In the genomic region with DNA sequence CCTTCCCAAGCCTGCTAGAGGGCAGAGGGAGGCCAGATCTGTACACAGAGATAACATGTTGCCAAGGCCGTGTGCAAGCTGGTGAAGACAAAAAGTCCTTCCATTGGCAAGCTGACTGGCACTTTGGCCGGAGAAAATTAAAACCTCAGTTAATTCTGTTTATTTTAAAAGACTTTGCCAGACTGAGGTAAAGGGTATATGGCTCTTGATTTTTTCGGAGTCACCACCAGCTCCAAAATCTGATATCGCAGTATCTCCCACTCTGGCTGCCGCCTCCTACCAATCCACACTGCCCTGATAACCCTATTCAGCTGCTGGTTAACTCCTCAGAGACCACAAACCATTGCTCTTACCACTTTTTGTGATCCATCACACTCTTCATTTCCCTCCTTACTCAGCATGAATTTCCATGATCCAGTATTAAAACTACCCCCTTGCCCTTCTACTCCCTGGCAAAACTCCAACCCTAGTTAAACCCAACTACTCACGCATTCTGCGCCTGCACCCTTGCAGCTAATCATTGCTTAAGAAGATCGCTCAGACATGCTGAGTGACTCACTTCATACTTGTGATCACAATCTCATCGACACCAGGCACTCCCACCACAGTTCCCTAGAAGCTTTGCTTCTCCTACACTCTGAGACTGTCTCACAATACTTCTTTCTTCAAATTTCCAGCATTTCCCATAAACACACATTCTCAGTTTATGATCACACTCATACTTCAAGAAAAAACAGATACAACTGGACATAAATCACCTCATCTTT, we compare ENCODE assay signal across 8 cellular contexts. TPM values are rescaled to one million over a fixed set of nuclear protein-coding genes. Genes with fewer than 3 reads are reported as not detected.
DNase-seq lines count a peak whose midpoint lies in the region; ATAC-seq and TF ChIP-seq lines count a peak whose summit lies in the region.

No MANE protein-coding gene starts in this region.

- no peaks in the 10 kb centered on the region for H3K9me3 Mint-ChIP-seq in activated naive CD4-positive, alpha-beta T cell treated with anti-CD3 and anti-CD28 coated beads, Interleukin-2, amount 50 U/mL, for 72 hours

- DNase-seq in Daoy (ENCODE audit: low read depth) (peak; percentile 95), NCI-H460 (ENCODE audit: extremely low read depth, low read depth) (peak; percentile 96), left cardiac atrium (peak; percentile 72), retinal pigment epithelial cell (ENCODE audit: low read depth) (peak; percentile 100), NCI-H510A (lab: John Stamatoyannopoulos, UW) (no peak), NCI-H2029 (lab: John Stamatoyannopoulos, UW) (no peak)
- no peak for DNase-seq in activated naive CD4-positive, alpha-beta T cell treated with anti-CD3 and anti-CD28 coated beads, Interleukin-2, amount 50 U/mL, for 72 hours (ENCODE audit: low spot score in 2 of 2)

- H3K4me3 ChIP-seq in retinal pigment epithelial cell (ENCODE audit: low read length), result peak overlapping the region; percentile 47

- peak; percentile 67 to 84 for ATAC-seq in activated naive CD4-positive, alpha-beta T cell treated with anti-CD3 and anti-CD28 coated beads, Interleukin-2, amount 50 U/mL, for 72 hours
- ATAC-seq in left cardiac atrium, result peak; percentile 78 to 85
- no peak for ATAC-seq in HG03520 (IDR thresholded peaks at IDR 0.05; ENCODE audit: unreplicated experiment)

- no peaks in the 10 kb centered on the region for H3K36me3 Mint-ChIP-seq in activated naive CD4-positive, alpha-beta T cell treated with anti-CD3 and anti-CD28 coated beads, Interleukin-2, amount 50 U/mL, for 72 hours

- intact Hi-C loops in left cardiac atrium (cut with DNase I), result no loop called here

- no peak for TF ChIP-seq CTCF in retinal pigment epithelial cell (conservative IDR thresholded peaks at IDR 0.05; ENCODE audit: low read depth, low read length)

- peak overlapping the region; percentile 55 to 73 for H3K27ac Mint-ChIP-seq in activated naive CD4-positive, alpha-beta T cell treated with anti-CD3 and anti-CD28 coated beads, Interleukin-2, amount 50 U/mL, for 72 hours

RNA-seq across cellular contexts. Expression of a gene that starts 5.8 kb away (rescaled TPM):
- 22.5 and 30.7 TPM in 2 replicates for total RNA-seq in Daoy (2014; rRNA removed; shearing (Covaris generic))
- 96.7 and 106 TPM in 2 replicates for total RNA-seq in NCI-H460 (2014; rRNA removed; shearing (Covaris generic))
- polyA plus RNA-seq in NCI-H460 (2014; cell fraction: nucleus; rRNA removed), result 50.7 and 68.3 TPM in 2 replicates
- 100 to 1,000 TPM in 1 of 2 donors, 10 to 100 TPM in 1; 54.6 to 138 TPM for total RNA-seq in activated naive CD4-positive, alpha-beta T cell treated with anti-CD3 and anti-CD28 coated beads, Interleukin-2, amount 50 U/mL, for 72 hours
- total RNA-seq in left cardiac atrium, result 10 to 100 TPM; 22.1 to 37.5 TPM

RNA-seq across cellular contexts. Expression of a gene that starts 57.7 kb away (rescaled TPM):
- total RNA-seq in Daoy (2014; rRNA removed; shearing (Covaris generic)), result 0.29 and 0.83 TPM in 2 replicates
- 0.07 and 0.14 TPM in 2 replicates for total RNA-seq in NCI-H460 (2014; rRNA removed; shearing (Covaris generic))
- polyA plus RNA-seq in NCI-H460 (2014; cell fraction: nucleus; rRNA removed), result 0.08 and 0.13 TPM in 2 replicates
- total RNA-seq in activated naive CD4-positive, alpha-beta T cell treated with anti-CD3 and anti-CD28 coated beads, Interleukin-2, amount 50 U/mL, for 72 hours, result 1 to 10 TPM; 1.0 to 2.6 TPM
- 10 to 100 TPM; 14.1 to 19.8 TPM for total RNA-seq in left cardiac atrium

Comparison
In these comparisons a context has a peak if more than half of its experiments do, and no peak if none do; other contexts are left out.
1. DNase-seq: peak in Daoy (single experiment), NCI-H460 (single experiment), left cardiac atrium (single experiment) and retinal pigment epithelial cell (single experiment); none in activated naive CD4-positive, alpha-beta T cell treated with anti-CD3 and anti-CD28 coated beads, Interleukin-2, amount 50 U/mL, for 72 hours (0 of 2), NCI-H510A (single experiment) and NCI-H2029 (single experiment).